In genomic region chr1:243411472-243411871, GRCh38 we compare ENCODE assay signal across 17 cellular contexts.
"Had no signal": no experiment of that assay in that cellular context is flagged by ENCODE, and none has a peak within 500 bp of the region (broad histone marks: within the 10 kb centered on the region; RNA-seq: fewer than 3 reads in every experiment).

No MANE protein-coding gene starts in this region.

- H3K9me3 Mint-ChIP-seq: activated T-helper 1 cell treated with anti-CD3 and anti-CD28 coated beads, Interleukin-12 subunit alpha, Interleukin-12 subunit beta, Interleukin-2, Interleukin-4 antibody, amounts not matched to agents 30 ng/mL and 10 ng/mL and 1 ng/mL, durations not matched to agents 14 hours and 24 hours and 36 hours; endodermal cell; naive thymus-derived CD8-positive, alpha-beta T cell had no signal

- H3K27me3 Mint-ChIP-seq: activated B cell treated with CpG ODN at 0.5 μM for 24 hours; activated CD4-positive, alpha-beta T cell treated with anti-CD3 and anti-CD28 coated beads, Interleukin-2, amount 10 ng/mL, durations not matched to agents 7 days and 5 days; naive thymus-derived CD8-positive, alpha-beta T cell; stimulated activated naive B cell treated with anti-CD40 and anti-IgM and Interleukin-4, amounts not matched to agents 10 μg/mL and 1 μg/mL and 100 μg/mL, for 72 hours had no signal

- H3K9me3 ChIP-seq: gastroesophageal sphincter, heart right ventricle, thyroid gland had no signal

- H3K27ac ChIP-seq: gastroesophageal sphincter, heart right ventricle, thyroid gland had no signal

- H3K4me3 ChIP-seq: gastroesophageal sphincter, heart right ventricle, thyroid gland had no signal

- ATAC-seq: gastroesophageal sphincter; heart right ventricle; naive thymus-derived CD8-positive, alpha-beta T cell; stimulated activated naive B cell treated with anti-CD40 and anti-IgM and Interleukin-4, amounts not matched to agents 10 μg/mL and 1 μg/mL and 100 μg/mL, for 72 hours had no signal

- H3K4me1 ChIP-seq: gastroesophageal sphincter, thyroid gland had no signal

- H3K4me3 Mint-ChIP-seq: activated B cell treated with CpG ODN at 0.5 μM for 24 hours; activated CD4-positive, alpha-beta T cell treated with anti-CD3 and anti-CD28 coated beads, Interleukin-2, amount 10 ng/mL, durations not matched to agents 7 days and 5 days; activated T-helper 1 cell treated with anti-CD3 and anti-CD28 coated beads, Interleukin-12 subunit alpha, Interleukin-12 subunit beta, Interleukin-2, Interleukin-4 antibody, amounts not matched to agents 30 ng/mL and 10 ng/mL and 1 ng/mL, durations not matched to agents 14 hours and 24 hours and 36 hours; endodermal cell; naive thymus-derived CD8-positive, alpha-beta T cell; stimulated activated naive B cell treated with anti-CD40 and anti-IgM and Interleukin-4, amounts not matched to agents 10 μg/mL and 1 μg/mL and 100 μg/mL, for 72 hours had no signal

- H3K27ac Mint-ChIP-seq: activated B cell treated with CpG ODN at 0.5 μM for 24 hours; activated CD4-positive, alpha-beta T cell treated with anti-CD3 and anti-CD28 coated beads, Interleukin-2, amount 10 ng/mL, durations not matched to agents 7 days and 5 days; activated T-helper 1 cell treated with anti-CD3 and anti-CD28 coated beads, Interleukin-12 subunit alpha, Interleukin-12 subunit beta, Interleukin-2, Interleukin-4 antibody, amounts not matched to agents 30 ng/mL and 10 ng/mL and 1 ng/mL, durations not matched to agents 14 hours and 24 hours and 36 hours; endodermal cell; stimulated activated naive B cell treated with anti-CD40 and anti-IgM and Interleukin-4, amounts not matched to agents 10 μg/mL and 1 μg/mL and 100 μg/mL, for 72 hours had no signal

- DNase-seq: activated B cell treated with CpG ODN at 0.5 μM for 24 hours; activated CD4-positive, alpha-beta T cell treated with anti-CD3 and anti-CD28 coated beads, Interleukin-2, amount 10 ng/mL, durations not matched to agents 7 days and 5 days; activated CD8-positive, alpha-beta memory T cell treated with anti-CD3 and anti-CD28 coated beads, Interleukin-2, amount 50 U/mL, for 48 hours; activated naive CD4-positive, alpha-beta T cell treated with Interleukin-2 at 50 U/mL for 16 hours; dermis blood vessel endothelial cell; endodermal cell; erythroblast; heart right ventricle; mammary epithelial cell; naive thymus-derived CD8-positive, alpha-beta T cell; retina; stimulated activated CD4-positive, alpha-beta T cell treated with anti-CD3 and anti-CD28 coated beads, Interleukin-2, amount 100 ng/mL, for 48 hours; stimulated activated naive B cell treated with anti-CD40 and anti-IgM and Interleukin-4, amounts not matched to agents 10 μg/mL and 1 μg/mL and 100 μg/mL, for 72 hours; T-helper 2 cell; thyroid gland had no signal

- H3K27me3 ChIP-seq: gastroesophageal sphincter, heart right ventricle, thyroid gland had no signal
